ENCODE assay signal across 31 cellular contexts in the genomic region with DNA sequence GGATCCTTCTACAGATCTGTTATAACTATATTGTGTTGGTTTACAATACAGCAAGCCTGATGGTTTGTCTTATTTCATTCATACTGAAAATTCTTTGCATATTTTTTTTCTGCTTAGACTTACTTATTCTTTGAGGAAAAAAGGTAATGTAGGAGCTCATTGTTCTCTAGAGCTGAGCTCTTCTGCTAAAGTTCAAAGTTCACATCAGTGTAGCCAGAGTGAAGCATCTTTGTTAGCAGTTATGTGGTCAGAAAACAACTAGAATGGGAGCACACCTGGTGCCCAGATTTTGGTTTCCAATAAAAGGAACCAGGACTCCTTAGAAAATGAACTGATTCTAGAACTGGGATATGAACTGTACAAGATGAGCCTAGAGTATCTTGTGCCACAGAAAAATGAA. TPM values are rescaled to one million over a fixed set of nuclear protein-coding genes. Genes with fewer than 3 reads are reported as not detected.
DNase-seq lines count a peak whose midpoint lies in the region; ATAC-seq and TF ChIP-seq lines count a peak whose summit lies in the region.
"Had no signal": no experiment of that assay in that cellular context is flagged by ENCODE, and none has a peak within 500 bp of the region (broad histone marks: within the 10 kb centered on the region; RNA-seq: fewer than 3 reads in every experiment).

No MANE protein-coding gene starts in this region.

- TF ChIP-seq EP300 in transverse colon (IDR thresholded peaks at IDR 0.05; ENCODE audit: low read depth), result no peak

- intact Hi-C loops in CD8-positive, alpha-beta T cell (cut with DNase I, micrococcal nuclease), result no loop called here
- intact Hi-C loops in transverse colon (cut with DNase I; ENCODE audit: low total_unique reads), result no loop called here

- no peak overlapping the region for H3K4me3 ChIP-seq in CD4-positive, CD25-positive, alpha-beta regulatory T cell (ENCODE audit: low read depth, low read length)
- no peak overlapping the region for H3K4me3 ChIP-seq in CD8-positive, alpha-beta T cell (ENCODE audit: low read depth, low read length)
- H3K4me3 ChIP-seq in coronary artery (no peak overlapping the region), muscle layer of duodenum (ENCODE audit: low read depth in 1 of 2, low read length in 2 of 2) (no peak overlapping the region), transverse colon (no peak overlapping the region)
- H3K4me3 ChIP-seq: A549; BLaER1 treated with 17β-estradiol and CSF1 and Interleukin-3, amounts not matched to agents 10 nM and 100 nM; K562; SJSA1 had no signal

- no peak overlapping the region for H3K27ac ChIP-seq in CD4-positive, CD25-positive, alpha-beta regulatory T cell (ENCODE audit: insufficient read depth, low read length, poor library complexity, severe bottlenecking)
- H3K27ac ChIP-seq in CD8-positive, alpha-beta T cell (ENCODE audit: low read depth, low read length), result no peak overlapping the region
- H3K27ac ChIP-seq in coronary artery (peak overlapping the region; percentile 71 to 83), muscle layer of duodenum (ENCODE audit: low read length) (peak overlapping the region; percentile 1), transverse colon (no peak overlapping the region)
- H3K27ac ChIP-seq: A549; BLaER1 treated with 17β-estradiol and CSF1 and Interleukin-3, amounts not matched to agents 10 nM and 100 nM; SJSA1 had no signal

- peaks cover 34 to 63% (median 46%) of the 10 kb centered on the region in 4 donors for H3K4me1 Mint-ChIP-seq in CD4-positive, CD25-positive, alpha-beta regulatory T cell
- peaks cover 42% of the 10 kb centered on the region for H3K4me1 Mint-ChIP-seq in CD8-positive, alpha-beta T cell (ENCODE audit: low read depth)

- peaks cover 37% of the 10 kb centered on the region for H3K36me3 ChIP-seq in CD4-positive, CD25-positive, alpha-beta regulatory T cell (ENCODE audit: control insufficient read depth, insufficient read depth, low read length)
- peaks cover 29% of the 10 kb centered on the region for H3K36me3 ChIP-seq in CD8-positive, alpha-beta T cell (ENCODE audit: insufficient read depth, low read length)
- H3K36me3 ChIP-seq in muscle layer of duodenum (ENCODE audit: control insufficient read depth in 1 of 2, insufficient read depth in 2 of 2, low read length in 2 of 2) (peaks cover 8 to 30% of the 10 kb centered on the region in 2 donors), transverse colon (peaks cover 0 to 21% (median 0%) of the 10 kb centered on the region in 4 donors)

- peak overlapping the region in 2 of 3 donors; percentile 79 to 90 for H3K27ac Mint-ChIP-seq in CD4-positive, CD25-positive, alpha-beta regulatory T cell
- H3K27ac Mint-ChIP-seq in CD8-positive, alpha-beta T cell, result peak overlapping the region; percentile 62

- no peaks in the 10 kb centered on the region for H3K27me3 Mint-ChIP-seq in CD4-positive, CD25-positive, alpha-beta regulatory T cell
- no peaks in the 10 kb centered on the region for H3K27me3 Mint-ChIP-seq in CD8-positive, alpha-beta T cell (ENCODE audit: low read depth)
- H3K27me3 Mint-ChIP-seq: CD8-positive, alpha-beta memory T cell had no signal

- no peak for TF ChIP-seq POLR2A in transverse colon (IDR thresholded peaks at IDR 0.05)

- no peaks in the 10 kb centered on the region for H3K9me3 ChIP-seq in CD4-positive, CD25-positive, alpha-beta regulatory T cell (ENCODE audit: control insufficient read depth in 2 of 2, low read length in 2 of 2)
- no peaks in the 10 kb centered on the region for H3K9me3 ChIP-seq in CD8-positive, alpha-beta T cell (ENCODE audit: low read length)
- H3K9me3 ChIP-seq in muscle layer of duodenum (ENCODE audit: control insufficient read depth in 1 of 2, low read length in 2 of 2), result no peaks in the 10 kb centered on the region
- no peaks in the 10 kb centered on the region for H3K9me3 ChIP-seq in transverse colon
- H3K9me3 ChIP-seq: A549; BLaER1 treated with 17β-estradiol and CSF1 and Interleukin-3, amounts not matched to agents 10 nM and 100 nM; SJSA1 had no signal

- H3K36me3 Mint-ChIP-seq in CD4-positive, CD25-positive, alpha-beta regulatory T cell, result peaks cover 28% of the 10 kb centered on the region
- H3K36me3 Mint-ChIP-seq in CD8-positive, alpha-beta T cell, result peaks cover 64% of the 10 kb centered on the region

- H3K27me3 ChIP-seq in CD4-positive, CD25-positive, alpha-beta regulatory T cell (ENCODE audit: control insufficient read depth, insufficient read depth, low read length), result no peaks in the 10 kb centered on the region
- no peaks in the 10 kb centered on the region for H3K27me3 ChIP-seq in CD8-positive, alpha-beta T cell (ENCODE audit: insufficient read depth, low read length)
- H3K27me3 ChIP-seq in muscle layer of duodenum (ENCODE audit: low read depth, low read length) (no peaks in the 10 kb centered on the region), transverse colon (no peaks in the 10 kb centered on the region)
- H3K27me3 ChIP-seq: BLaER1 treated with 17β-estradiol and CSF1 and Interleukin-3, amounts not matched to agents 10 nM and 100 nM; SJSA1 had no signal

- no peak for ATAC-seq in CD4-positive, CD25-positive, alpha-beta regulatory T cell (ENCODE audit: low read depth in 2 of 2)
- ATAC-seq in CD8-positive, alpha-beta T cell, result no peak
- ATAC-seq: A549, K562, PC-3, Right ventricle myocardium inferior had no signal

- peaks cover 68% of the 10 kb centered on the region for H3K4me1 ChIP-seq in CD4-positive, CD25-positive, alpha-beta regulatory T cell (ENCODE audit: control insufficient read depth, insufficient read depth, low read length, poor library complexity, severe bottlenecking)
- peaks cover 50% of the 10 kb centered on the region for H3K4me1 ChIP-seq in CD8-positive, alpha-beta T cell (ENCODE audit: insufficient read depth, low read length)
- H3K4me1 ChIP-seq in muscle layer of duodenum (ENCODE audit: control insufficient read depth in 1 of 2, insufficient read depth in 2 of 2, low read length in 2 of 2) (peaks cover 5 to 11% of the 10 kb centered on the region in 2 donors), transverse colon (peaks cover 16 to 63% (median 23%) of the 10 kb centered on the region in 4 donors)
- H3K4me1 ChIP-seq: SJSA1 had no signal

- DNase-seq in CD4-positive, CD25-positive, alpha-beta regulatory T cell, result no peak
- DNase-seq in CD8-positive, alpha-beta T cell, result no peak
- no peak for DNase-seq in coronary artery (ENCODE audit: low spot score)
- no peak for DNase-seq in UCSD-AML1 (lab: John Stamatoyannopoulos, UW; ENCODE audit: unreplicated experiment)
- no peak for DNase-seq in transverse colon
- no peak for DNase-seq in GM13976 (ENCODE audit: low spot score)
- no peak for DNase-seq in NCI-H1048 (lab: John Stamatoyannopoulos, UW)
- DNase-seq: AML-193; CD8-positive, alpha-beta memory T cell; DMS 273 treated with DMSO at 0.1 percent for 48 hours; DMS79; GF-D8; MV-4-11; NCI-H1105 treated with DMSO at 0.1 percent for 48 hours; NCI-H146; NCI-H1930; NCI-H2107; NCI-H446; NCI-H524 treated with DMSO at 0.1 percent for 48 hours; NCI-H774; PC-3 had no signal

- no peaks in the 10 kb centered on the region for H3K9me3 Mint-ChIP-seq in CD4-positive, CD25-positive, alpha-beta regulatory T cell
- no peaks in the 10 kb centered on the region for H3K9me3 Mint-ChIP-seq in CD8-positive, alpha-beta T cell
- H3K9me3 Mint-ChIP-seq: CD8-positive, alpha-beta memory T cell had no signal

- H3K4me3 Mint-ChIP-seq in CD4-positive, CD25-positive, alpha-beta regulatory T cell, result no peak overlapping the region
- H3K4me3 Mint-ChIP-seq in CD8-positive, alpha-beta T cell, result no peak overlapping the region
- H3K4me3 Mint-ChIP-seq: CD8-positive, alpha-beta memory T cell had no signal

- CTCF ChIA-PET in CD8-positive, alpha-beta T cell (lab: Charles Lee), result no interaction called here

- no peak for TF ChIP-seq CTCF in CD8-positive, alpha-beta T cell (IDR thresholded peaks at IDR 0.05)
- TF ChIP-seq CTCF in coronary artery (IDR thresholded peaks at IDR 0.05), result no peak
- no peak for TF ChIP-seq CTCF in transverse colon (IDR thresholded peaks at IDR 0.05)
- TF ChIP-seq CTCF in GM13976 (IDR thresholded peaks at IDR 0.05; ENCODE audit: borderline replicate concordance, control extremely low read depth, extremely low read depth, insufficient read depth, missing control alignments), result no peak

- in situ Hi-C loops in transverse colon (cut with MboI; ENCODE audit: low pct_ligation_motif_present in 1 of 4, low pct_unique_long_range_greater_than_20kb in 1 of 4, low sequenced_read_pairs in 3 of 4) (no loop called here), GM13976 (cut with MboI; ENCODE audit: low sequenced_read_pairs, unreplicated experiment) (no loop called here)

- POLR2A ChIA-PET in CD8-positive, alpha-beta T cell (lab: Charles Lee), result interaction anchor here (0.6 kb wide), 1 partner anchor 376 kb away, joined by 3 read pairs; no protein-coding TSS in a partner anchor

RNA-seq across cellular contexts. Expression of a gene that starts 10.3 kb away (rescaled TPM):
- total RNA-seq in CD4-positive, CD25-positive, alpha-beta regulatory T cell, result not detected
- under 1 TPM in 2 of 4 donors, not detected in 2; 0.54 to 0.94 TPM for polyA plus RNA-seq in CD4-positive, CD25-positive, alpha-beta regulatory T cell
- total RNA-seq in CD8-positive, alpha-beta T cell, result not detected
- 100 to 1,000 TPM in 3 of 4 donors, 1 to 10 TPM in 1; 7.9 to 292 (median 204) TPM for total RNA-seq in transverse colon
- total RNA-seq: CD8-positive, alpha-beta memory T cell; H4; LHCN-M2; MCF 10A; Right ventricle myocardium inferior; RPMI7951; SJSA1 had no signal
- polyA plus RNA-seq: CD8-positive, alpha-beta memory T cell; K562 had no signal

RNA-seq across cellular contexts. Expression of a gene that starts 18.0 kb away (rescaled TPM):
- 95.3 TPM for total RNA-seq in CD4-positive, CD25-positive, alpha-beta regulatory T cell
- 100 to 1,000 TPM; 171 to 228 (median 188) TPM for polyA plus RNA-seq in CD4-positive, CD25-positive, alpha-beta regulatory T cell
- 10 to 100 TPM; 43.9 to 46.7 TPM for total RNA-seq in CD8-positive, alpha-beta T cell
- 100 to 1,000 TPM in 2 of 4 donors, 10 to 100 TPM in 2; 26.5 to 104 (median 78.6) TPM for total RNA-seq in transverse colon

RNA-seq across cellular contexts. Expression of a gene that starts 39.9 kb away (rescaled TPM):
- total RNA-seq in CD4-positive, CD25-positive, alpha-beta regulatory T cell, result 6.5 TPM
- 1 to 10 TPM; 3.0 to 4.7 (median 3.2) TPM for polyA plus RNA-seq in CD4-positive, CD25-positive, alpha-beta regulatory T cell
- 1 to 10 TPM; 2.9 to 3.6 TPM for total RNA-seq in CD8-positive, alpha-beta T cell
- total RNA-seq in transverse colon, result 10 to 100 TPM; 11.6 to 50.9 (median 19.4) TPM

RNA-seq across cellular contexts. Expression of a gene that starts 52.5 kb away (rescaled TPM):
- 0.91 TPM for total RNA-seq in CD4-positive, CD25-positive, alpha-beta regulatory T cell
- under 1 TPM in 3 of 4 donors, not detected in 1; 0.11 to 0.24 (median 0.23) TPM for polyA plus RNA-seq in CD4-positive, CD25-positive, alpha-beta regulatory T cell
- total RNA-seq in CD8-positive, alpha-beta T cell, result not detected
- under 1 TPM; 0.20 to 0.96 (median 0.58) TPM for total RNA-seq in transverse colon
- total RNA-seq: LHCN-M2 had no signal

RNA-seq across cellular contexts. Expression of a gene that starts 54.5 kb away (rescaled TPM):
- total RNA-seq in CD4-positive, CD25-positive, alpha-beta regulatory T cell, result 15.5 TPM
- 1 to 10 TPM; 6.3 to 9.8 (median 7.7) TPM for polyA plus RNA-seq in CD4-positive, CD25-positive, alpha-beta regulatory T cell
- total RNA-seq in CD8-positive, alpha-beta T cell, result 1 to 10 TPM; 6.3 to 7.7 TPM
- 10 to 100 TPM in 3 of 4 donors, 1 to 10 TPM in 1; 6.5 to 77.2 (median 12.7) TPM for total RNA-seq in transverse colon

Comparison
In these comparisons a context has a peak if more than half of its experiments do, and no peak if none do; other contexts are left out.
1. H3K27ac ChIP-seq: peak in coronary artery (2 of 2) and muscle layer of duodenum (single experiment); none in CD4-positive, CD25-positive, alpha-beta regulatory T cell (single experiment), CD8-positive, alpha-beta T cell (single experiment) and transverse colon (0 of 4).